ENCODE assay signal across 20 cellular contexts in the genomic region with DNA sequence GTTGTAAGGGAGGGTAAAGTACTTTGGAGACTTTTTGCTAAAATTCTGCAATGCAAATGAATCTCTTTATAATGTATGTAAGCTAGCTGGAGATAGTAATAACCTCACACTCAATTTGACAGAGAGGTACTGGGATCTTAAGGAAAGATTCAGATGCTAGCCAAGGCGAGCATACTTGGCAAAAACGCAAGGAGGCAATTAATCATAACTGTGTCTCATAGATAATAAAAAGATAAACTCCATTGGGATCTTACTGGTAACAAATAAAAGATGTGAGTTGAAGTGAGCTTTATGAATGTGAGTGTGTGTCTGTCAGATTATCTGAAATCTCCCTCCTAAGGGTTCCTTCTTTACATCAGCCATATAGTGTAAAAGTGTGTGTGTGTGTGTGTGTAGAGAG.
"Had no signal": no experiment of that assay in that cellular context is flagged by ENCODE, and none has a peak within 500 bp of the region (broad histone marks: within the 10 kb centered on the region; RNA-seq: fewer than 3 reads in every experiment).

No MANE protein-coding gene starts in this region.

- H3K36me3 Mint-ChIP-seq: activated naive CD4-positive, alpha-beta T cell treated with anti-CD3 and anti-CD28 coated beads, Interleukin-2, amount 50 U/mL, for 72 hours; natural killer cell; T-cell had no signal

- H3K27ac Mint-ChIP-seq: activated CD8-positive, alpha-beta T cell treated with anti-CD3 and anti-CD28 coated beads, Interleukin-2, amount 10 ng/mL, durations not matched to agents 7 days and 5 days; activated naive CD4-positive, alpha-beta T cell treated with anti-CD3 and anti-CD28 coated beads, Interleukin-2, amount 50 U/mL, for 72 hours; natural killer cell; T-cell; T-helper 2 cell treated with Interferon-gamma antibody and Interleukin-4, amounts not matched to agents 5 μg/mL and 100 μg/mL, for 36 hours had no signal

- ATAC-seq: activated CD8-positive, alpha-beta T cell treated with anti-CD3 and anti-CD28 coated beads, Interleukin-2, amount 10 ng/mL, durations not matched to agents 7 days and 5 days; activated naive CD4-positive, alpha-beta T cell treated with anti-CD3 and anti-CD28 coated beads, Interleukin-2, amount 50 U/mL, for 72 hours; gastroesophageal sphincter; left ventricle myocardium superior; natural killer cell; T-cell; upper lobe of right lung had no signal

- H3K27me3 Mint-ChIP-seq: T-cell had no signal

- H3K4me3 ChIP-seq: ascending aorta, gastroesophageal sphincter, upper lobe of right lung had no signal

- H3K36me3 ChIP-seq: ascending aorta, gastroesophageal sphincter, upper lobe of right lung had no signal

- H3K4me1 Mint-ChIP-seq: natural killer cell, T-cell had no signal

- H3K9me3 Mint-ChIP-seq: T-helper 2 cell treated with Interferon-gamma antibody and Interleukin-4, amounts not matched to agents 5 μg/mL and 100 μg/mL, for 36 hours had no signal

- H3K27me3 ChIP-seq: ascending aorta, gastroesophageal sphincter, upper lobe of right lung had no signal

- H3K27ac ChIP-seq: ascending aorta, epithelial cell of prostate, gastroesophageal sphincter, upper lobe of right lung had no signal

- H3K4me3 Mint-ChIP-seq: activated CD8-positive, alpha-beta T cell treated with anti-CD3 and anti-CD28 coated beads, Interleukin-2, amount 10 ng/mL, durations not matched to agents 7 days and 5 days; natural killer cell; T-cell; T-helper 2 cell treated with Interferon-gamma antibody and Interleukin-4, amounts not matched to agents 5 μg/mL and 100 μg/mL, for 36 hours had no signal

- H3K9me3 ChIP-seq: ascending aorta, gastroesophageal sphincter, upper lobe of right lung had no signal

- DNase-seq: activated CD4-positive, alpha-beta T cell treated with anti-CD3 and anti-CD28 coated beads for 1 hour; activated CD4-positive, alpha-beta T cell treated with anti-CD3 and anti-CD28 coated beads, Interleukin-2, amount 50 U/mL, for 1 hour; activated CD8-positive, alpha-beta T cell treated with anti-CD3 and anti-CD28 coated beads, Interleukin-2, amount 10 ng/mL, durations not matched to agents 7 days and 5 days; activated T-cell treated with anti-CD3 and anti-CD28 coated beads, Interleukin-2, amount 50 U/mL, for 1 hour; cortex of kidney; head of caudate nucleus; hypothalamus; left ventricle myocardium superior; midbrain; natural killer cell; retina; stimulated activated CD4-positive, alpha-beta T cell treated with anti-CD3 and anti-CD28 coated beads, Interleukin-4, amount 100 ng/mL, for 24 hours; stimulated activated naive CD4-positive, alpha-beta T cell treated with Interleukin-2 at 50 U/mL for 16 hours; T-cell; upper lobe of right lung had no signal

- H3K4me1 ChIP-seq: ascending aorta, gastroesophageal sphincter, upper lobe of right lung had no signal
